27 cellular contexts compared by ENCODE assay signal in genomic region chr6:42179956-42180335, GRCh38. TPM values are rescaled to one million over a fixed set of nuclear protein-coding genes. Genes with fewer than 3 reads are reported as not detected.
DNase-seq lines count a peak whose midpoint lies in the region; ATAC-seq and TF ChIP-seq lines count a peak whose summit lies in the region.
"Had no signal": no experiment of that assay in that cellular context is flagged by ENCODE, and none has a peak within 500 bp of the region (broad histone marks: within the 10 kb centered on the region; RNA-seq: fewer than 3 reads in every experiment).

No MANE protein-coding gene starts in this region.

- no peaks in the 10 kb centered on the region for H3K9me3 Mint-ChIP-seq in activated CD8-positive, alpha-beta T cell treated with anti-CD3 and anti-CD28 coated beads for 36 hours
- H3K9me3 Mint-ChIP-seq in activated CD8-positive, alpha-beta T cell treated with anti-CD3 and anti-CD28 coated beads, Interleukin-2, amount 10 ng/mL, durations not matched to agents 7 days and 5 days (ENCODE audit: insufficient read depth): no peaks in the 10 kb centered on the region
- no peaks in the 10 kb centered on the region for H3K9me3 Mint-ChIP-seq in activated T-cell treated with anti-CD3 and anti-CD28 coated beads, Interleukin-2, amount 50 U/mL, for 72 hours
- H3K9me3 Mint-ChIP-seq: activated naive CD4-positive, alpha-beta T cell treated with anti-CD3 and anti-CD28 coated beads, Interleukin-2, amount 10 ng/mL, durations not matched to agents 7 days and 5 days; endodermal cell; naive B cell had no signal

- peak; percentile 88 for ATAC-seq in activated CD8-positive, alpha-beta T cell treated with anti-CD3 and anti-CD28 coated beads for 36 hours
- no peak for ATAC-seq in activated CD8-positive, alpha-beta T cell treated with anti-CD3 and anti-CD28 coated beads, Interleukin-2, amount 10 ng/mL, durations not matched to agents 7 days and 5 days
- ATAC-seq in activated T-cell treated with anti-CD3 and anti-CD28 coated beads, Interleukin-2, amount 50 U/mL, for 72 hours (replicated peaks in 1 of 2): peak; percentile 65 to 81
- ATAC-seq: gastroesophageal sphincter, left lung had no signal

- H3K27ac ChIP-seq in Karpas-422 (ENCODE audit: low read length): no peak overlapping the region
- H3K27ac ChIP-seq: esophagus squamous epithelium, gastroesophageal sphincter, left lung, upper lobe of right lung had no signal

- no peaks in the 10 kb centered on the region for H4K20me1 ChIP-seq in Karpas-422 (ENCODE audit: insufficient read depth, low read depth, low read length)

- no peak overlapping the region for H3K4me2 ChIP-seq in Karpas-422 (ENCODE audit: low read depth, low read length, poor library complexity, severe bottlenecking)

- no peak overlapping the region for H3K9ac ChIP-seq in Karpas-422 (ENCODE audit: low read length)

- no peak for TF ChIP-seq CTCF in activated CD8-positive, alpha-beta T cell treated with anti-CD3 and anti-CD28 coated beads for 36 hours (IDR thresholded peaks at IDR 0.05)

- no peak overlapping the region for H3K27ac Mint-ChIP-seq in activated CD8-positive, alpha-beta T cell treated with anti-CD3 and anti-CD28 coated beads for 36 hours
- H3K27ac Mint-ChIP-seq in activated CD8-positive, alpha-beta T cell treated with anti-CD3 and anti-CD28 coated beads, Interleukin-2, amount 10 ng/mL, durations not matched to agents 7 days and 5 days: no peak overlapping the region
- H3K27ac Mint-ChIP-seq in activated T-cell treated with anti-CD3 and anti-CD28 coated beads, Interleukin-2, amount 50 U/mL, for 72 hours: peak overlapping the region; percentile 2
- H3K27ac Mint-ChIP-seq: activated naive CD4-positive, alpha-beta T cell treated with anti-CD3 and anti-CD28 coated beads, Interleukin-2, amount 10 ng/mL, durations not matched to agents 7 days and 5 days; endodermal cell; naive B cell had no signal

- CTCF ChIA-PET in activated CD8-positive, alpha-beta T cell treated with anti-CD3 and anti-CD28 coated beads for 36 hours (lab: Charles Lee): interaction anchor here (0.9 kb wide), 1 partner anchor 368 kb away, joined by 3 read pairs; no protein-coding TSS in a partner anchor
- CTCF ChIA-PET in activated CD8-positive, alpha-beta T cell treated with anti-CD3 and anti-CD28 coated beads, Interleukin-2, amount 10 ng/mL, durations not matched to agents 7 days and 5 days (lab: Charles Lee): interaction anchor here (0.7 to 1.1 kb wide), 2 partner anchors 75 to 129 kb away, joined by 3 read pairs; partner anchors contain the start of gene TAF8

- no peak overlapping the region for H3K4me3 ChIP-seq in Karpas-422 (ENCODE audit: low read length)
- H3K4me3 ChIP-seq: esophagus squamous epithelium, gastroesophageal sphincter, left lung, upper lobe of right lung had no signal

- no peaks in the 10 kb centered on the region for H3K27me3 ChIP-seq in Karpas-422 (ENCODE audit: low read length)
- H3K27me3 ChIP-seq: upper lobe of right lung had no signal

- no peak overlapping the region for H2AFZ ChIP-seq in Karpas-422 (ENCODE audit: low read length)

- POLR2A ChIA-PET in activated CD8-positive, alpha-beta T cell treated with anti-CD3 and anti-CD28 coated beads for 36 hours (lab: Charles Lee): no interaction called here
- POLR2A ChIA-PET in activated CD8-positive, alpha-beta T cell treated with anti-CD3 and anti-CD28 coated beads, Interleukin-2, amount 10 ng/mL, durations not matched to agents 7 days and 5 days (lab: Charles Lee): no interaction called here

- H3K27me3 Mint-ChIP-seq in activated CD8-positive, alpha-beta T cell treated with anti-CD3 and anti-CD28 coated beads for 36 hours: peaks cover 4% of the 10 kb centered on the region
- H3K27me3 Mint-ChIP-seq in activated CD8-positive, alpha-beta T cell treated with anti-CD3 and anti-CD28 coated beads, Interleukin-2, amount 10 ng/mL, durations not matched to agents 7 days and 5 days (ENCODE audit: low read depth): peaks cover 2% of the 10 kb centered on the region
- peaks cover 11% of the 10 kb centered on the region for H3K27me3 Mint-ChIP-seq in activated T-cell treated with anti-CD3 and anti-CD28 coated beads, Interleukin-2, amount 50 U/mL, for 72 hours (ENCODE audit: low read depth)

- no peaks in the 10 kb centered on the region for H3K9me3 ChIP-seq in Karpas-422 (ENCODE audit: low read length)
- H3K9me3 ChIP-seq: esophagus squamous epithelium, gastroesophageal sphincter, left lung, upper lobe of right lung had no signal

- H3K4me1 ChIP-seq in Karpas-422 (ENCODE audit: low read length): peaks cover 17% of the 10 kb centered on the region
- H3K4me1 ChIP-seq: esophagus squamous epithelium, upper lobe of right lung had no signal

- no peaks in the 10 kb centered on the region for H3K9me2 ChIP-seq in Karpas-422 (replicated peaks; ENCODE audit: insufficient read depth, low read length)

- no peaks in the 10 kb centered on the region for H3K36me3 ChIP-seq in Karpas-422 (ENCODE audit: insufficient read depth, low read length)
- H3K36me3 ChIP-seq: esophagus squamous epithelium, left lung, upper lobe of right lung had no signal

- intact Hi-C loops in activated CD8-positive, alpha-beta T cell treated with anti-CD3 and anti-CD28 coated beads for 36 hours (cut with micrococcal nuclease): no loop called here

- H3K4me3 Mint-ChIP-seq in activated CD8-positive, alpha-beta T cell treated with anti-CD3 and anti-CD28 coated beads for 36 hours: no peak overlapping the region
- H3K4me3 Mint-ChIP-seq in activated CD8-positive, alpha-beta T cell treated with anti-CD3 and anti-CD28 coated beads, Interleukin-2, amount 10 ng/mL, durations not matched to agents 7 days and 5 days: no peak overlapping the region
- H3K4me3 Mint-ChIP-seq in activated T-cell treated with anti-CD3 and anti-CD28 coated beads, Interleukin-2, amount 50 U/mL, for 72 hours: no peak overlapping the region
- H3K4me3 Mint-ChIP-seq: activated naive CD4-positive, alpha-beta T cell treated with anti-CD3 and anti-CD28 coated beads, Interleukin-2, amount 10 ng/mL, durations not matched to agents 7 days and 5 days; endodermal cell; naive B cell had no signal

- no peaks in the 10 kb centered on the region for H3K36me3 Mint-ChIP-seq in activated CD8-positive, alpha-beta T cell treated with anti-CD3 and anti-CD28 coated beads for 36 hours (ENCODE audit: low read depth)
- no peaks in the 10 kb centered on the region for H3K36me3 Mint-ChIP-seq in activated CD8-positive, alpha-beta T cell treated with anti-CD3 and anti-CD28 coated beads, Interleukin-2, amount 10 ng/mL, durations not matched to agents 7 days and 5 days (ENCODE audit: low read depth)
- no peaks in the 10 kb centered on the region for H3K36me3 Mint-ChIP-seq in activated T-cell treated with anti-CD3 and anti-CD28 coated beads, Interleukin-2, amount 50 U/mL, for 72 hours (ENCODE audit: insufficient read depth in 2 of 2)
- H3K36me3 Mint-ChIP-seq: activated naive CD4-positive, alpha-beta T cell treated with anti-CD3 and anti-CD28 coated beads, Interleukin-2, amount 10 ng/mL, durations not matched to agents 7 days and 5 days had no signal

- peaks cover 5% of the 10 kb centered on the region for H3K4me1 Mint-ChIP-seq in activated CD8-positive, alpha-beta T cell treated with anti-CD3 and anti-CD28 coated beads for 36 hours (ENCODE audit: low read depth)
- H3K4me1 Mint-ChIP-seq in activated CD8-positive, alpha-beta T cell treated with anti-CD3 and anti-CD28 coated beads, Interleukin-2, amount 10 ng/mL, durations not matched to agents 7 days and 5 days (ENCODE audit: low read depth): peaks cover 2% of the 10 kb centered on the region
- H3K4me1 Mint-ChIP-seq in activated T-cell treated with anti-CD3 and anti-CD28 coated beads, Interleukin-2, amount 50 U/mL, for 72 hours (ENCODE audit: low read depth): peaks cover 13% of the 10 kb centered on the region
- H3K4me1 Mint-ChIP-seq: activated naive CD4-positive, alpha-beta T cell treated with anti-CD3 and anti-CD28 coated beads, Interleukin-2, amount 10 ng/mL, durations not matched to agents 7 days and 5 days had no signal

- H3K79me2 ChIP-seq in Karpas-422 (ENCODE audit: low read length): no peaks in the 10 kb centered on the region

- peak; percentile 61 for DNase-seq in activated CD8-positive, alpha-beta T cell treated with anti-CD3 and anti-CD28 coated beads for 36 hours
- no peak for DNase-seq in activated CD8-positive, alpha-beta T cell treated with anti-CD3 and anti-CD28 coated beads, Interleukin-2, amount 10 ng/mL, durations not matched to agents 7 days and 5 days
- DNase-seq in ELR (ENCODE audit: low read depth): peak; percentile 77
- DNase-seq in activated T-cell treated with anti-CD3 and anti-CD28 coated beads, Interleukin-2, amount 50 U/mL, for 72 hours: peak; percentile 28 to 41
- DNase-seq in stimulated activated CD4-positive, alpha-beta T cell treated with anti-CD3 and anti-CD28 coated beads, Interleukin-4, amount 100 ng/mL, for 24 hours: peak; percentile 9
- no peak for DNase-seq in NK-92 treated with Interleukin-12 subunit alpha and Interleukin-12 subunit beta, amount 100 ng/mL, for 24 hours (lab: John Stamatoyannopoulos, UW)
- DNase-seq in mucosa of gallbladder (ENCODE audit: low spot score): no peak
- no peak for DNase-seq in Karpas-422
- DNase-seq: activated CD4-positive, alpha-beta T cell treated with anti-CD3 and anti-CD28 coated beads for 1 hour; activated CD8-positive, alpha-beta memory T cell treated with anti-CD3 and anti-CD28 coated beads, Interleukin-2, amount 50 U/mL, for 48 hours; activated naive CD4-positive, alpha-beta T cell treated with anti-CD3 and anti-CD28 coated beads, Interleukin-2, amount 10 ng/mL, durations not matched to agents 7 days and 5 days; caudate nucleus; COR-L47; endodermal cell; esophagus squamous epithelium; hypothalamus; left lung; naive B cell; NCI-H1694; NCI-H524; occipital lobe; upper lobe of right lung had no signal

RNA-seq across cellular contexts. Expression of gene GUCA1A, which starts 6.8 kb away (rescaled TPM):
- under 1 TPM in 1 of 2 experiments, not detected in 1; 0.20 TPM for total RNA-seq in activated CD8-positive, alpha-beta T cell treated with anti-CD3 and anti-CD28 coated beads for 36 hours
- not detected for total RNA-seq in activated CD8-positive, alpha-beta T cell treated with anti-CD3 and anti-CD28 coated beads, Interleukin-2, amount 10 ng/mL, durations not matched to agents 7 days and 5 days
- total RNA-seq in activated T-cell treated with anti-CD3 and anti-CD28 coated beads, Interleukin-2, amount 50 U/mL, for 72 hours: under 1 TPM; 0.14 to 0.21 TPM
- total RNA-seq in mucosa of gallbladder: not detected
- total RNA-seq in Karpas-422 (2014; rRNA removed; shearing (Covaris generic); ENCODE audit: low replicate concordance): not detected in 2 replicates
- total RNA-seq: aorta, esophagus squamous epithelium, H4, mesenteric fat pad, skeletal muscle tissue, upper lobe of right lung had no signal

RNA-seq across cellular contexts. Expression of gene GUCA1B, which starts 14.8 kb away (rescaled TPM):
- total RNA-seq in activated CD8-positive, alpha-beta T cell treated with anti-CD3 and anti-CD28 coated beads for 36 hours: 1 to 10 TPM; 1.9 to 2.6 TPM
- 1 to 10 TPM in 1 of 2 experiments, under 1 TPM in 1; 0.84 to 1.0 TPM for total RNA-seq in activated CD8-positive, alpha-beta T cell treated with anti-CD3 and anti-CD28 coated beads, Interleukin-2, amount 10 ng/mL, durations not matched to agents 7 days and 5 days
- 1 to 10 TPM; 4.8 to 6.5 TPM for total RNA-seq in activated T-cell treated with anti-CD3 and anti-CD28 coated beads, Interleukin-2, amount 50 U/mL, for 72 hours
- total RNA-seq in mucosa of gallbladder: 0.43 TPM
- not detected in 2 replicates for total RNA-seq in Karpas-422 (2014; rRNA removed; shearing (Covaris generic); ENCODE audit: low replicate concordance)
- total RNA-seq: H4, occipital lobe had no signal

RNA-seq across cellular contexts. Expression of gene C6orf132, which starts 37.5 kb away (rescaled TPM):
- under 1 TPM; 0.13 to 0.18 TPM for total RNA-seq in activated CD8-positive, alpha-beta T cell treated with anti-CD3 and anti-CD28 coated beads for 36 hours
- under 1 TPM in 1 of 2 experiments, not detected in 1; 0.03 TPM for total RNA-seq in activated CD8-positive, alpha-beta T cell treated with anti-CD3 and anti-CD28 coated beads, Interleukin-2, amount 10 ng/mL, durations not matched to agents 7 days and 5 days
- total RNA-seq in activated T-cell treated with anti-CD3 and anti-CD28 coated beads, Interleukin-2, amount 50 U/mL, for 72 hours: under 1 TPM; 0.26 to 0.65 TPM
- 41.2 TPM for total RNA-seq in mucosa of gallbladder
- total RNA-seq in Karpas-422 (2014; rRNA removed; shearing (Covaris generic); ENCODE audit: low replicate concordance): 0.11 and 0.83 TPM in 2 replicates
- total RNA-seq: H4, occipital lobe had no signal

RNA-seq across cellular contexts. Expression of gene MRPS10, which starts 37.7 kb away (rescaled TPM):
- total RNA-seq in activated CD8-positive, alpha-beta T cell treated with anti-CD3 and anti-CD28 coated beads for 36 hours: 10 to 100 TPM; 36.7 to 38.9 TPM
- 10 to 100 TPM; 32.6 to 33.8 TPM for total RNA-seq in activated CD8-positive, alpha-beta T cell treated with anti-CD3 and anti-CD28 coated beads, Interleukin-2, amount 10 ng/mL, durations not matched to agents 7 days and 5 days
- 10 to 100 TPM; 39.0 to 39.8 TPM for total RNA-seq in activated T-cell treated with anti-CD3 and anti-CD28 coated beads, Interleukin-2, amount 50 U/mL, for 72 hours
- 25.1 TPM for total RNA-seq in mucosa of gallbladder
- total RNA-seq in Karpas-422 (2014; rRNA removed; shearing (Covaris generic); ENCODE audit: low replicate concordance): 34.7 and 54.2 TPM in 2 replicates

Comparison
In these comparisons a context has a peak if more than half of its experiments do, and no peak if none do; other contexts are left out.
1. DNase-seq: peak in activated CD8-positive, alpha-beta T cell treated with anti-CD3 and anti-CD28 coated beads for 36 hours (single experiment), ELR (single experiment), activated T-cell treated with anti-CD3 and anti-CD28 coated beads, Interleukin-2, amount 50 U/mL, for 72 hours (2 of 2) and stimulated activated CD4-positive, alpha-beta T cell treated with anti-CD3 and anti-CD28 coated beads, Interleukin-4, amount 100 ng/mL, for 24 hours (single experiment); none in activated CD8-positive, alpha-beta T cell treated with anti-CD3 and anti-CD28 coated beads, Interleukin-2, amount 10 ng/mL, durations not matched to agents 7 days and 5 days (single experiment), NK-92 treated with Interleukin-12 subunit alpha and Interleukin-12 subunit beta, amount 100 ng/mL, for 24 hours (single experiment), mucosa of gallbladder (single experiment) and Karpas-422 (single experiment).
2. RNA of gene C6orf132, which starts 37.5 kb away (total RNA-seq): 41.2 TPM in mucosa of gallbladder (single experiment); 0.26 to 0.65 TPM in activated T-cell treated with anti-CD3 and anti-CD28 coated beads, Interleukin-2, amount 50 U/mL, for 72 hours, 0.13 to 0.18 TPM in activated CD8-positive, alpha-beta T cell treated with anti-CD3 and anti-CD28 coated beads for 36 hours, 0.11 to 0.83 TPM in Karpas-422 and 0.03 TPM in activated CD8-positive, alpha-beta T cell treated with anti-CD3 and anti-CD28 coated beads, Interleukin-2, amount 10 ng/mL, durations not matched to agents 7 days and 5 days; every median in the first group is over 10 times any median in the second.